In genomic region chr1:151715726-151716404, GRCh38 we compare ENCODE assay signal across 12 cellular contexts. TPM values are rescaled to one million over a fixed set of nuclear protein-coding genes. Genes with fewer than 3 reads are reported as not detected.
A peak's percentile ranks its signal among the peaks of the same experiment; 100 is the strongest.
DNase-seq lines count a peak whose midpoint lies in the region; ATAC-seq and TF ChIP-seq lines count a peak whose summit lies in the region.
"Had no signal": no experiment of that assay in that cellular context is flagged by ENCODE, and none has a peak within 500 bp of the region (broad histone marks: within the 10 kb centered on the region; RNA-seq: fewer than 3 reads in every experiment).

No MANE protein-coding gene starts in this region.

- peaks cover 54% of the 10 kb centered on the region for H3K27me3 Mint-ChIP-seq in WTC11 (ENCODE audit: low read depth)

- H3K27me3 ChIP-seq in H7 (ENCODE audit: control insufficient read depth, insufficient read depth, low read length): peaks cover 39% of the 10 kb centered on the region
- no peaks in the 10 kb centered on the region for H3K27me3 ChIP-seq in neural cell (ENCODE audit: insufficient read depth, low read depth, low read length)

- H3K9me3 Mint-ChIP-seq in WTC11: no peaks in the 10 kb centered on the region

- POLR2A ChIA-PET in WTC11 (lab: Charles Lee): interaction anchor here (0.6 to 2.1 kb wide), 4 partner anchors 13 to 205 kb away, joined by 3 to 7 read pairs (median 4); partner anchors contain the start of genes C2CD4D, CGN and TDRKH

- peaks cover 62% of the 10 kb centered on the region for H3K79me2 ChIP-seq in neural cell (replicated peaks; ENCODE audit: insufficient read depth, low read length)

- no peaks in the 10 kb centered on the region for H3K9me3 ChIP-seq in neural cell (ENCODE audit: low read length)

- DNase-seq in H7 (peak; percentile 90), NCI-H146 treated with DMSO at 0.1 percent for 48 hours (lab: John Stamatoyannopoulos, UW; ENCODE audit: unreplicated experiment) (peak; percentile 61), WTC11 (ENCODE audit: low spot score) (peak; percentile 67), NCI-H1048 (lab: John Stamatoyannopoulos, UW) (no peak)
- DNase-seq: activated naive CD4-positive, alpha-beta T cell; trophoblast cell had no signal

- peak overlapping the region; percentile 94 for H3K9ac ChIP-seq in neural cell (ENCODE audit: low read length)

- no peak overlapping the region for H2AFZ ChIP-seq in neural cell (ENCODE audit: low read depth, low read length)

- H3K4me3 ChIP-seq in H7 (ENCODE audit: insufficient read depth, low read depth, low read length) (peak overlapping the region; percentile 28; the same call in 1 of the 2 replicates), neural cell (ENCODE audit: low read length) (peak overlapping the region; percentile 72)

- peak; percentile 60 for TF ChIP-seq RAD21 in neural cell (conservative IDR thresholded peaks at IDR 0.05)

- no peaks in the 10 kb centered on the region for H3K9me2 ChIP-seq in neural cell (ENCODE audit: insufficient read depth, low read length)

- ATAC-seq in WTC11: peak; percentile 68
- ATAC-seq in GM21528 (IDR thresholded peaks at IDR 0.05; ENCODE audit: low FRiP score, unreplicated experiment): no peak
- ATAC-seq in HG03045 (IDR thresholded peaks at IDR 0.05; ENCODE audit: unreplicated experiment): no peak

- no peaks in the 10 kb centered on the region for H4K20me1 ChIP-seq in neural cell (ENCODE audit: insufficient read depth)

- peaks cover 25% of the 10 kb centered on the region for H3K4me1 Mint-ChIP-seq in WTC11

- peak overlapping the region; percentile 99 for H3K27ac ChIP-seq in neural cell (ENCODE audit: low read length)
- H3K27ac ChIP-seq: epithelial cell of prostate had no signal

- peak overlapping the region; percentile 75 for H3K4me3 Mint-ChIP-seq in WTC11

- no peak for TF ChIP-seq EP300 in neural cell (conservative IDR thresholded peaks at IDR 0.05; ENCODE audit: poor library complexity, severe bottlenecking)

- H3K36me3 Mint-ChIP-seq in WTC11: no peaks in the 10 kb centered on the region

- CTCF ChIA-PET in WTC11 (lab: Charles Lee): interaction anchor here (0.7 to 3.9 kb wide), 18 partner anchors 8 to 288 kb away, joined by 3 to 48 read pairs (median 4); partner anchors contain the start of genes CGN and SNX27

- H3K4me2 ChIP-seq in neural cell (ENCODE audit: low read length): peak overlapping the region; percentile 92

- TF ChIP-seq CTCF in WTC11 (IDR thresholded peaks at IDR 0.05): peak; percentile 51; the same call in 1 of the 2 replicates
- peak; percentile 72 for TF ChIP-seq CTCF in neural cell (IDR thresholded peaks at IDR 0.05; ENCODE audit: poor library complexity, severe bottlenecking)

- H3F3A ChIP-seq in neural cell (ENCODE audit: insufficient read depth, low read length, poor library complexity, severe bottlenecking): peaks cover 6% of the 10 kb centered on the region

- H3K27ac Mint-ChIP-seq in WTC11: no peak overlapping the region

- H3K36me3 ChIP-seq in H7 (replicated peaks; ENCODE audit: control insufficient read depth, insufficient read depth, low read length) (no peaks in the 10 kb centered on the region), neural cell (ENCODE audit: insufficient read depth, low read length) (peaks cover 11% of the 10 kb centered on the region)

TF ChIP-seq in WTC11, 78 proteins besides CTCF, POLR2A, EP300 and RAD21:
- TF ChIP-seq ZNF423 (CRISPR knock-in tag; IDR thresholded peaks at IDR 0.05) (peak; percentile 67; the same call in 1 of the 2 replicates), FOXJ3 (CRISPR knock-in tag; IDR thresholded peaks at IDR 0.05; ENCODE audit: borderline replicate concordance) (no peak)

TF ChIP-seq in neural cell, 6 proteins besides CTCF, POLR2A, EP300 and RAD21:
- TF ChIP-seq EZH2 (IDR thresholded peaks at IDR 0.05; ENCODE audit: borderline replicate concordance, insufficient read depth, low read length, poor library complexity, severe bottlenecking) (no peak), POLR2AphosphoS5 (IDR thresholded peaks at IDR 0.05) (peak; percentile 39), SMC3 (conservative IDR thresholded peaks at IDR 0.05; ENCODE audit: poor library complexity) (peak; percentile 76), TAF1 (IDR thresholded peaks at IDR 0.05; ENCODE audit: low read depth) (peak; percentile 25), MXI1 (conservative IDR thresholded peaks at IDR 0.05; ENCODE audit: poor library complexity, severe bottlenecking) (peak; percentile 37), REST (IDR thresholded peaks at IDR 0.05; ENCODE audit: borderline replicate concordance) (peak; percentile 36)
TF ChIP-seq in neural cell: peak in this region for 5.

RNA-seq across cellular contexts. Expression of gene CELF3, which starts 0.7 kb away (rescaled TPM):
- 0.07 TPM in 1 of 2 replicates, not detected in the other for total RNA-seq in H7 (2014; rRNA removed; shearing (Covaris generic))
- 0.34 to 0.64 TPM (median 0.42 TPM) in 3 replicates for total RNA-seq in WTC11 (2021)
- 89.0 and 137 TPM in 2 replicates for polyA plus RNA-seq in neural cell
- polyA minus RNA-seq in neural cell: 117 and 129 TPM in 2 replicates
- total RNA-seq: T-helper 2 cell treated with Interferon-gamma antibody and Interleukin-4, amounts not matched to agents 100 ng/mL and 5 ng/mL, for 36 hours had no signal

RNA-seq across cellular contexts. Expression of gene RIIAD1, which starts 5.5 kb away (rescaled TPM):
- total RNA-seq in H7 (2014; rRNA removed; shearing (Covaris generic)): not detected in 2 replicates
- 0.92 TPM in 1 of 3 replicates, not detected in the others for total RNA-seq in WTC11 (2021)
- 23.5 and 23.6 TPM in 2 replicates for polyA plus RNA-seq in neural cell
- polyA minus RNA-seq in neural cell: 10.8 and 18.3 TPM in 2 replicates
- total RNA-seq: HT-29; T-helper 2 cell treated with Interferon-gamma antibody and Interleukin-4, amounts not matched to agents 100 ng/mL and 5 ng/mL, for 36 hours had no signal

RNA-seq across cellular contexts. Expression of gene MRPL9, which starts 47.4 kb away (rescaled TPM):
- total RNA-seq in H7 (2014; rRNA removed; shearing (Covaris generic)): 158 and 214 TPM in 2 replicates
- total RNA-seq in WTC11 (2021): 88.8 to 99.3 TPM (median 95.5 TPM) in 3 replicates
- 119 and 134 TPM in 2 replicates for polyA plus RNA-seq in neural cell
- 61.6 and 66.3 TPM in 2 replicates for polyA minus RNA-seq in neural cell
